ENCODE assay signal across 8 cellular contexts in genomic region chr7:76364198-76364584, GRCh38. TPM values are rescaled to one million over a fixed set of nuclear protein-coding genes. Genes with fewer than 3 reads are reported as not detected.
DNase-seq lines count a peak whose midpoint lies in the region; ATAC-seq and TF ChIP-seq lines count a peak whose summit lies in the region.

No MANE protein-coding gene starts in this region.

- H3K36me3 Mint-ChIP-seq in brain, result no peaks in the 10 kb centered on the region

- peak overlapping the region; percentile 36 to 99 (median 98) for H3K27ac Mint-ChIP-seq in brain

- H3K36me3 ChIP-seq in MM.1S (replicated peaks; ENCODE audit: insufficient read depth, low read length) (no peaks in the 10 kb centered on the region), lower lobe of right lung (no peaks in the 10 kb centered on the region)

- H3K27ac ChIP-seq in MM.1S (ENCODE audit: low read length) (peak overlapping the region; percentile 80), lower lobe of right lung (peak overlapping the region; percentile 79)

- intact Hi-C loops in lower lobe of right lung (cut with DNase I) (no loop called here), sciatic nerve (cut with DNase I) (no loop called here)

- no peaks in the 10 kb centered on the region for H3K79me2 ChIP-seq in MM.1S (ENCODE audit: low read length)

- TF ChIP-seq CTCF in MM.1S (IDR thresholded peaks at IDR 0.05; ENCODE audit: low read length), result no peak
- no peak for TF ChIP-seq CTCF in brain (conservative IDR thresholded peaks at IDR 0.05)
- no peak for TF ChIP-seq CTCF in lower lobe of right lung (IDR thresholded peaks at IDR 0.05)

- H3K27me3 ChIP-seq in MM.1S (replicated peaks; ENCODE audit: insufficient read depth, low read length), result no peaks in the 10 kb centered on the region
- no peaks in the 10 kb centered on the region for H3K27me3 ChIP-seq in lower lobe of right lung (ENCODE audit: low read depth)

- DNase-seq in EL (peak; percentile 73), MM.1S (no peak), lower lobe of right lung (no peak), NAMALWA (ENCODE audit: low spot score) (no peak), AG08396 (ENCODE audit: low spot score) (no peak), sciatic nerve (ENCODE audit: low spot score) (no peak)

- peaks cover 18% of the 10 kb centered on the region for H3K4me1 ChIP-seq in MM.1S (ENCODE audit: low read length)
- peaks cover 35% of the 10 kb centered on the region for H3K4me1 ChIP-seq in lower lobe of right lung

- H3K27me3 Mint-ChIP-seq in brain, result peaks cover 4% of the 10 kb centered on the region

- H3K4me1 Mint-ChIP-seq in brain, result peaks cover 38% of the 10 kb centered on the region

- ATAC-seq in lower lobe of right lung (no peak), HG02973 (IDR thresholded peaks at IDR 0.05; ENCODE audit: unreplicated experiment) (no peak), sciatic nerve (no peak)

- H3K4me3 ChIP-seq in MM.1S (ENCODE audit: low read length) (peak overlapping the region; percentile 37), lower lobe of right lung (peak overlapping the region; percentile 3)

- peak overlapping the region; percentile 69 for H3K4me2 ChIP-seq in MM.1S (ENCODE audit: low read depth, low read length)

- peak overlapping the region in 3 of 5 experiments; percentile 68 to 71 (median 70) for H3K4me3 Mint-ChIP-seq in brain

- peak overlapping the region; percentile 74 for H2AFZ ChIP-seq in MM.1S (ENCODE audit: low read length)

- no peaks in the 10 kb centered on the region for H4K20me1 ChIP-seq in MM.1S (ENCODE audit: insufficient read depth, low read length)

- peak overlapping the region; percentile 53; the same call in 1 of the 2 replicates for H3K9ac ChIP-seq in MM.1S (ENCODE audit: low read length)

- H3K9me3 ChIP-seq in MM.1S (replicated peaks; ENCODE audit: insufficient read depth, low read length) (no peaks in the 10 kb centered on the region), lower lobe of right lung (no peaks in the 10 kb centered on the region)

- peaks cover 0 to 4% (median 0%) of the 10 kb centered on the region in 5 experiments for H3K9me3 Mint-ChIP-seq in brain

- peaks cover 12% of the 10 kb centered on the region; the same call in 1 of the 2 replicates for H3F3A ChIP-seq in MM.1S (ENCODE audit: insufficient read depth, low read length)

- H3K9me2 ChIP-seq in MM.1S (replicated peaks; ENCODE audit: insufficient read depth, low read length), result no peaks in the 10 kb centered on the region

RNA-seq across cellular contexts. Expression of gene YWHAG, which starts 5.4 kb away (rescaled TPM):
- polyA plus RNA-seq in brain (ENCODE audit: insufficient read depth, low read depth, low replicate concordance), result 215 TPM
- total RNA-seq in lower lobe of right lung (97.1 TPM), sciatic nerve (94.7 TPM)

RNA-seq across cellular contexts. Expression of gene SSC4D, which starts 45.3 kb away (rescaled TPM):
- 2.2 TPM for polyA plus RNA-seq in brain (ENCODE audit: insufficient read depth, low read depth, low replicate concordance)
- total RNA-seq in lower lobe of right lung (1.7 TPM), sciatic nerve (0.58 TPM)
